23 cellular contexts compared by ENCODE assay signal in the genomic region with DNA sequence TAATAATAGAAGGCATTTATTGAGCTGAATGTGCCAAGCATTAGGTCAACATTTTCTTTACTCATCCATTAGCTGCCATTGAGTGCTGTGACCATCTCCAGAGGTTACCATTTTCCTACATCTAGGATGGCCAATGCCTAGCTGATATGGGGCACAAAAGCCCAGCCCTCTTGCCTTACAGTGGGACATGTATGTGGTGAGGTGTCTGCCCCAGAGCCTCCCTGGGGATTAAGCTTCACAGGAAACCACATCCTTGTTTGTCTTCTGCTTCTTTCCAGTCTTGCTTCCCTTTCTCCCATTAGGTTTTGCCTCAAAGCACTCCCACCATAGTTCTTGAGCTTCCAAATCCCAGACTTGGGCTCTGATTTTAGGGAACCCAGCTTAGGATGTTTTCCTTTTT.
"Had no signal": no experiment of that assay in that cellular context is flagged by ENCODE, and none has a peak within 500 bp of the region (broad histone marks: within the 10 kb centered on the region; RNA-seq: fewer than 3 reads in every experiment).

No MANE protein-coding gene starts in this region.

- H3K9me3 ChIP-seq: esophagus muscularis mucosa, gastrocnemius medialis, pancreas, suprapubic skin, thyroid gland had no signal

- H3K27me3 ChIP-seq: esophagus muscularis mucosa, gastrocnemius medialis, thyroid gland had no signal

- H3K27ac Mint-ChIP-seq: dendritic cell treated with granulocyte-macrophage colony-stimulating factor and Interleukin-4, amounts not matched to agents 40 ng/mL and 50 ng/mL, for 4 days; effector memory CD8-positive, alpha-beta T cell; naive B cell; nephron; progenitor cell of endocrine pancreas; stimulated activated effector memory CD8-positive, alpha-beta T cell treated with anti-CD3 and anti-CD28 coated beads, Interleukin-12 subunit alpha, Interleukin-12 subunit beta, amount 100 ng/mL, for 72 hours; type B pancreatic cell had no signal

- DNase-seq: effector memory CD8-positive, alpha-beta T cell; gastrocnemius medialis; kidney; left cardiac atrium; mesendoderm; naive B cell; occipital lobe; pancreas; right cardiac atrium; stimulated activated CD4-positive, alpha-beta T cell treated with anti-CD3 and anti-CD28 coated beads, Interleukin-2, amount 100 ng/mL, for 48 hours; stimulated activated CD8-positive, alpha-beta memory T cell treated with anti-CD3 and anti-CD28 coated beads, Interleukin-4, amount 100 ng/mL, for 48 hours; stimulated activated naive CD8-positive, alpha-beta T cell treated with anti-CD3 and anti-CD28 coated beads, Interleukin-15, Interleukin-2, amounts not matched to agents 100 U/mL and 50 U/mL, for 24 hours; thyroid gland had no signal

- H3K4me3 ChIP-seq: esophagus muscularis mucosa, gastrocnemius medialis, pancreas, smooth muscle cell, suprapubic skin, thyroid gland had no signal

- H3K4me1 Mint-ChIP-seq: naive B cell; stimulated activated effector memory CD8-positive, alpha-beta T cell treated with anti-CD3 and anti-CD28 coated beads, Interleukin-12 subunit alpha, Interleukin-12 subunit beta, amount 100 ng/mL, for 72 hours had no signal

- H3K4me1 ChIP-seq: esophagus muscularis mucosa, gastrocnemius medialis, pancreas, suprapubic skin, thyroid gland had no signal

- H3K27me3 Mint-ChIP-seq: dendritic cell treated with granulocyte-macrophage colony-stimulating factor and Interleukin-4, amounts not matched to agents 40 ng/mL and 50 ng/mL, for 4 days had no signal

- ATAC-seq: effector memory CD8-positive, alpha-beta T cell; gastrocnemius medialis; left cardiac atrium; pancreas; right cardiac atrium; stimulated activated effector memory CD8-positive, alpha-beta T cell treated with anti-CD3 and anti-CD28 coated beads, Interleukin-12 subunit alpha, Interleukin-12 subunit beta, amount 100 ng/mL, for 72 hours; stimulated activated naive CD8-positive, alpha-beta T cell treated with anti-CD3 and anti-CD28 coated beads, Interleukin-15, Interleukin-2, amounts not matched to agents 100 U/mL and 50 U/mL, for 24 hours had no signal

- H3K4me3 Mint-ChIP-seq: dendritic cell treated with granulocyte-macrophage colony-stimulating factor and Interleukin-4, amounts not matched to agents 40 ng/mL and 50 ng/mL, for 4 days; effector memory CD8-positive, alpha-beta T cell; naive B cell; nephron; stimulated activated effector memory CD8-positive, alpha-beta T cell treated with anti-CD3 and anti-CD28 coated beads, Interleukin-12 subunit alpha, Interleukin-12 subunit beta, amount 100 ng/mL, for 72 hours; type B pancreatic cell had no signal

- H3K27ac ChIP-seq: epithelial cell of prostate, esophagus muscularis mucosa, gastrocnemius medialis, pancreas, suprapubic skin, thyroid gland had no signal

- H3K36me3 ChIP-seq: esophagus muscularis mucosa, gastrocnemius medialis, pancreas, suprapubic skin, thyroid gland had no signal

- H3K4me2 ChIP-seq: smooth muscle cell had no signal

- H3K9me3 Mint-ChIP-seq: dendritic cell treated with granulocyte-macrophage colony-stimulating factor and Interleukin-4, amounts not matched to agents 40 ng/mL and 50 ng/mL, for 4 days; effector memory CD8-positive, alpha-beta T cell; nephron; type B pancreatic cell had no signal

- FAIRE-seq: kidney, pancreas, urothelium cell line had no signal

- H3K36me3 Mint-ChIP-seq: naive B cell; stimulated activated effector memory CD8-positive, alpha-beta T cell treated with anti-CD3 and anti-CD28 coated beads, Interleukin-12 subunit alpha, Interleukin-12 subunit beta, amount 100 ng/mL, for 72 hours; type B pancreatic cell had no signal
